Comparison of ENCODE assay signal across 9 cellular contexts in the genomic region with DNA sequence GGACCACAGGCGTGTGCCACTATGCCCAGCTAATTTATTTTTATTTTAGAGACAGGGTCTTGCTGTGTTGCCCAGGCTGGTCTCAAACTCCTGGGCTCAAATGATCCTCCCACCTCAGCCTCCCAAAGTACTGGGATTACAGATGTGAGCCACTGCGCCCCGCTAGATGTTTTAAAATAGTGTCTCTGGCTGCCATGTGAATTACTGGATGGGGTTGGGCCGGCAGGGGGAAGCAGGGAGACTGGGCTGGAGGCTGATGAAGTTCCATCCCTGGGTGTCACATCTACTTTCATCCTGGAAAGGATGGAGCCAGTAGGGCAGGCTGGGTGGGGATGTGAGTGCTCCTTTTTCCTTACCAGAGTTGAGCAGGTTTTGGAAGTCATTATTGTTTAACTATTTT. TPM values are rescaled to one million over a fixed set of nuclear protein-coding genes. Genes with fewer than 3 reads are reported as not detected.
DNase-seq lines count a peak whose midpoint lies in the region; ATAC-seq, FAIRE-seq and TF ChIP-seq lines count a peak whose summit lies in the region.
"Had no signal": no experiment of that assay in that cellular context is flagged by ENCODE, and none has a peak within 500 bp of the region (broad histone marks: within the 10 kb centered on the region; RNA-seq: fewer than 3 reads in every experiment).

No MANE protein-coding gene starts in this region.

- peaks cover 2% of the 10 kb centered on the region; the same call in 1 of the 2 replicates for H3K27me3 ChIP-seq in Panc1 (ENCODE audit: control insufficient read depth, insufficient read depth, low read length)

- TF ChIP-seq CTCF in 22Rv1 (IDR thresholded peaks at IDR 0.05) (peak; percentile 47), GM12865 (IDR thresholded peaks at IDR 0.05; ENCODE audit: insufficient read depth, low read depth, low read length, missing control alignments) (peak; percentile 24), Panc1 (IDR thresholded peaks at IDR 0.05) (peak; percentile 69), fibroblast of villous mesenchyme (IDR thresholded peaks at IDR 0.05; ENCODE audit: insufficient read depth, low read depth, low read length) (peak; percentile 55)

- H3K4me3 ChIP-seq in GM12865 (ENCODE audit: low read depth, low read length) (no peak overlapping the region), Panc1 (ENCODE audit: low read depth in 2 of 2, low read length in 2 of 2) (no peak overlapping the region), fibroblast of villous mesenchyme (ENCODE audit: low read depth, low read length) (no peak overlapping the region)

- in situ Hi-C loops in Panc1 (cut with HindIII; ENCODE audit: low pct_unique_long_range_greater_than_20kb, low sequenced_read_pairs) = no loop called here

- no TSS peak for BruUV-seq in Panc1 (replicated peaks; lab: Mats Ljungman, UMichigan)

- no peak for FAIRE-seq in GM19239 (lab: Jason Lieb, UNC)
- FAIRE-seq: HTR-8/SVneo had no signal

- CTCF ChIA-PET in Panc1 (lab: Charles Lee) = no interaction called here

- POLR2A ChIA-PET in Panc1 (lab: Charles Lee) = interaction anchor here (0.5 kb wide), 1 partner anchor 743 kb away, joined by 3 read pairs; no protein-coding TSS in a partner anchor

- DNase-seq in GM12865 (ENCODE audit: low read depth) = peak; percentile 5
- no peak for DNase-seq in Panc1 (ENCODE audit: low read depth, low spot score)
- peak; percentile 25 for DNase-seq in fibroblast of villous mesenchyme (ENCODE audit: low read depth)
- no peak for DNase-seq in SHP77 treated with DMSO at 0.1 percent for 48 hours (lab: John Stamatoyannopoulos, UW)
- DNase-seq in stimulated activated CD4-positive, alpha-beta T cell treated with anti-CD3 and anti-CD28 coated beads, Interleukin-1b, Interleukin-23, amount 100 ng/mL, for 48 hours = no peak
- DNase-seq in GM19239 (ENCODE audit: insufficient read length, low spot score) = no peak

- intact Hi-C loops in Panc1 (cut with micrococcal nuclease; ENCODE audit: unreplicated experiment) = loop anchor here (10.0 kb wide), 1 partner anchor 1077 kb away; no protein-coding TSS in a partner anchor

- ATAC-seq in Panc1 (peak; percentile 91), HG03442 (IDR thresholded peaks at IDR 0.05; ENCODE audit: unreplicated experiment) (no peak)

- no peaks in the 10 kb centered on the region for H3K36me3 ChIP-seq in Panc1 (ENCODE audit: control insufficient read depth, insufficient read depth, low read length)

- no peaks in the 10 kb centered on the region for H3K4me1 ChIP-seq in Panc1 (ENCODE audit: control insufficient read depth, insufficient read depth, low read length)

- H3K9me3 ChIP-seq in Panc1 (ENCODE audit: control insufficient read depth, insufficient read depth, low read depth, low read length) = no peaks in the 10 kb centered on the region

- H3K27ac ChIP-seq in 22Rv1 = no peak overlapping the region
- H3K27ac ChIP-seq in Panc1 (ENCODE audit: low read length) = no peak overlapping the region

RNA-seq across cellular contexts. Expression of a gene that starts 46.1 kb away (rescaled TPM):
- total RNA-seq in Panc1 (2021; ENCODE audit: unreplicated experiment) (0.39 TPM), fibroblast of villous mesenchyme (0.43 and 0.64 TPM in 2 replicates)
- 0.82 TPM for polyA plus RNA-seq in Panc1 (2012; ENCODE audit: insufficient read length)

Comparison
In these comparisons a context has a peak if more than half of its experiments do, and no peak if none do; other contexts are left out.
1. DNase-seq: peak in GM12865 (single experiment) and fibroblast of villous mesenchyme (single experiment); none in Panc1 (single experiment), SHP77 treated with DMSO at 0.1 percent for 48 hours (single experiment), stimulated activated CD4-positive, alpha-beta T cell treated with anti-CD3 and anti-CD28 coated beads, Interleukin-1b, Interleukin-23, amount 100 ng/mL, for 48 hours (single experiment) and GM19239 (single experiment).
2. Peak in every context shown above with its lines, with median percentiles within 50 percentile points of each other: CTCF ChIP-seq.